In genomic region chr2:132774189-132774588, GRCh38 we compare ENCODE assay signal across 21 cellular contexts.
"Had no signal": no experiment of that assay in that cellular context is flagged by ENCODE, and none has a peak within 500 bp of the region (broad histone marks: within the 10 kb centered on the region; RNA-seq: fewer than 3 reads in every experiment).

No MANE protein-coding gene starts in this region.

- H3K4me3 Mint-ChIP-seq: memory B cell; naive B cell; stimulated activated naive B cell treated with anti-CD40 and anti-IgM and Interleukin-4, amounts not matched to agents 10 μg/mL and 1 μg/mL and 100 μg/mL, for 72 hours had no signal

- ATAC-seq: heart left ventricle; left cardiac atrium; lower lobe of right lung; psoas muscle; sciatic nerve; stimulated activated naive B cell treated with anti-CD40 and anti-IgM and Interleukin-4, amounts not matched to agents 10 μg/mL and 1 μg/mL and 100 μg/mL, for 72 hours had no signal

- H3K36me3 Mint-ChIP-seq: memory B cell; naive B cell; stimulated activated naive B cell treated with anti-CD40 and anti-IgM and Interleukin-4, amounts not matched to agents 10 μg/mL and 1 μg/mL and 100 μg/mL, for 72 hours had no signal

- H3K4me1 Mint-ChIP-seq: memory B cell; naive B cell; stimulated activated naive B cell treated with anti-CD40 and anti-IgM and Interleukin-4, amounts not matched to agents 10 μg/mL and 1 μg/mL and 100 μg/mL, for 72 hours had no signal

- H3K9me3 Mint-ChIP-seq: memory B cell; stimulated activated naive B cell treated with anti-CD40 and anti-IgM and Interleukin-4, amounts not matched to agents 10 μg/mL and 1 μg/mL and 100 μg/mL, for 72 hours had no signal

- H3K27me3 Mint-ChIP-seq: memory B cell; naive B cell; stimulated activated naive B cell treated with anti-CD40 and anti-IgM and Interleukin-4, amounts not matched to agents 10 μg/mL and 1 μg/mL and 100 μg/mL, for 72 hours had no signal

- H3K27ac Mint-ChIP-seq: memory B cell; naive B cell; stimulated activated naive B cell treated with anti-CD40 and anti-IgM and Interleukin-4, amounts not matched to agents 10 μg/mL and 1 μg/mL and 100 μg/mL, for 72 hours had no signal

- DNase-seq: cerebellar nuclear complex; dermis blood vessel endothelial cell; esophagus squamous epithelium; foreskin melanocyte; heart left ventricle; islet precursor cell; left cardiac atrium; left ventricle myocardium inferior; lower lobe of right lung; naive B cell; psoas muscle; spleen; stimulated activated CD4-positive, alpha-beta T cell treated with anti-CD3 and anti-CD28 coated beads, Interleukin-15, amount 100 ng/mL, for 24 hours; stimulated activated CD4-positive, alpha-beta T cell treated with anti-CD3 and anti-CD28 coated beads, Interleukin-1b, Interleukin-23, amount 100 ng/mL, for 48 hours; stimulated activated CD4-positive, alpha-beta T cell treated with anti-CD3 and anti-CD28 coated beads, Interleukin-4, amount 100 ng/mL, for 4 hours; stimulated activated naive B cell treated with anti-CD40 and anti-IgM and Interleukin-4, amounts not matched to agents 10 μg/mL and 1 μg/mL and 100 μg/mL, for 72 hours; stomach; substantia nigra; transverse colon had no signal
